ENCODE assay signal across 11 cellular contexts in the genomic region with DNA sequence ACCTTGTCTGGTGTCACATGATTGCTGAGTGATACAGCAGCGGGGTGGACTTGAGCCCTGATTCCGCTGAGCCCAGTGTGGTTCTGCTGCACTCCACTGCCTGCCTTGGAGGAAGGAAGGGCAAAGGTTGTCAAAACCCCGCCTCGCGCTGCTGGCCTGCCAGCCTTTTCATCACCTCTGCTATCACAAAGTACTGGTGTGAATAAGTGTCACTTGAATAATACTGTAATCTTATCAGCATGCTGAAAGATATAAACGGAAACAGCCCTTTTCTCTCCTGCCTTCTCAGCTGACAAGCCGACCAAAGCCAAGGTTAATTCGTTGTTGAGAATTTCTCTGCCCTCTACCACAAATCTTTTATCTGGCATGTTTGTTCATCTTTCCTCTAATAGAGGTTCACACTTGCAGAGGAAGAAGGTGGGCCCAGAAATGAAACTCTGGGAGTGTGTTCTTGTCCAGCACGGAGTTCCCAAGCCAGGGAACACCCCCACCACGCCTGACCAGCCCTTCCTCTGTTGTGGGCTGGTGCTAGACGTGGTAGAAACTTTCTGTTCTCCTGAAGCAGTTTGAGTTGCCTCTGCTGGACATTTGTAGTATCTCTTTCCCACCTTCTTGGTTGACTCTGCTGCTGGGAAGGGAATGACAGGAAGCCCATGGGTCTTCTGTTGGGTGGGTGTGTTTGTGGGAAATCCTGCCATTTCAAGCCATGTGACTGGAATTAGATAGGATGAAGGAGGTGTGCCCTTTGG. TPM values are rescaled to one million over a fixed set of nuclear protein-coding genes. Genes with fewer than 3 reads are reported as not detected.
DNase-seq lines count a peak whose midpoint lies in the region; ATAC-seq and TF ChIP-seq lines count a peak whose summit lies in the region.
"Had no signal": no experiment of that assay in that cellular context is flagged by ENCODE, and none has a peak within 500 bp of the region (broad histone marks: within the 10 kb centered on the region; RNA-seq: fewer than 3 reads in every experiment).

No MANE protein-coding gene starts in this region.

- H3K79me2 ChIP-seq in hepatocyte = peaks cover 1% of the 10 kb centered on the region
- H3K79me2 ChIP-seq in osteoblast (ENCODE audit: insufficient read depth, low read length) = no peaks in the 10 kb centered on the region

- H3K27ac ChIP-seq in hepatocyte (peak overlapping the region; percentile 96), osteoblast (ENCODE audit: low read depth, low read length) (no peak overlapping the region)
- H3K27ac ChIP-seq: BLaER1 treated with 17β-estradiol and CSF1 and Interleukin-3, amounts not matched to agents 10 nM and 100 nM had no signal

- H3K36me3 ChIP-seq in hepatocyte (replicated peaks; ENCODE audit: insufficient read depth, low read depth) (no peaks in the 10 kb centered on the region), osteoblast (ENCODE audit: insufficient read depth, low read length) (no peaks in the 10 kb centered on the region)
- H3K36me3 ChIP-seq: BLaER1 treated with 17β-estradiol and CSF1 and Interleukin-3, amounts not matched to agents 10 nM and 100 nM had no signal

- no peak overlapping the region for H2AFZ ChIP-seq in hepatocyte
- H2AFZ ChIP-seq in osteoblast (ENCODE audit: low read length) = no peak overlapping the region

- WGBS in hepatocyte (ENCODE audit: low lambda C conversion rate, missing lambda C conversion rate) = 42% methylated on average over 11 of the region's 11 CpGs

- peak; percentile 71 for ATAC-seq in GM18867 (IDR thresholded peaks at IDR 0.05; ENCODE audit: unreplicated experiment)
- ATAC-seq: activated CD8-positive, alpha-beta T cell treated with anti-CD3 and anti-CD28 coated beads, Interleukin-2, amount 10 ng/mL, durations not matched to agents 7 days and 5 days had no signal

- H4K20me1 ChIP-seq in hepatocyte (ENCODE audit: insufficient read depth, poor library complexity, severe bottlenecking) = no peaks in the 10 kb centered on the region
- H4K20me1 ChIP-seq in osteoblast (ENCODE audit: insufficient read depth, low read length) = no peaks in the 10 kb centered on the region
- H4K20me1 ChIP-seq: BLaER1 treated with 17β-estradiol and CSF1 and Interleukin-3, amounts not matched to agents 10 nM and 100 nM had no signal

- TF ChIP-seq CTCF in hepatocyte (IDR thresholded peaks at IDR 0.05; ENCODE audit: poor library complexity) = peak; percentile 5
- no peak for TF ChIP-seq CTCF in osteoblast (IDR thresholded peaks at IDR 0.05; ENCODE audit: extremely low read depth, low read depth, low read length)

- no peak overlapping the region for H3K4me3 ChIP-seq in hepatocyte
- H3K4me3 ChIP-seq in osteoblast (ENCODE audit: insufficient read depth, low read length) = no peak overlapping the region
- H3K4me3 ChIP-seq: BLaER1 treated with 17β-estradiol and CSF1 and Interleukin-3, amounts not matched to agents 10 nM and 100 nM had no signal

- no peaks in the 10 kb centered on the region for H3K9me2 ChIP-seq in hepatocyte (replicated peaks; ENCODE audit: insufficient read depth)

- no peaks in the 10 kb centered on the region for H3K9me3 ChIP-seq in hepatocyte (ENCODE audit: low read depth)
- no peaks in the 10 kb centered on the region for H3K9me3 ChIP-seq in osteoblast (ENCODE audit: low read depth, low read length)
- H3K9me3 ChIP-seq: BLaER1 treated with 17β-estradiol and CSF1 and Interleukin-3, amounts not matched to agents 10 nM and 100 nM had no signal

- DNase-seq in amniotic epithelial cell (ENCODE audit: low read depth) (peak; percentile 68), hepatocyte (ENCODE audit: low spot score) (peak; percentile 78), osteoblast (ENCODE audit: insufficient read length, low spot score, missing footprints) (peak; percentile 3), NCI-H2227 (lab: John Stamatoyannopoulos, UW; ENCODE audit: unreplicated experiment) (no peak), HuH-7.5 (ENCODE audit: low spot score) (no peak), NAMALWA (ENCODE audit: low spot score) (no peak)
- no peak for DNase-seq in stimulated activated CD4-positive, alpha-beta T cell treated with anti-CD3 and anti-CD28 coated beads, Interleukin-2, amount 100 ng/mL, for 24 hours
- DNase-seq: activated CD8-positive, alpha-beta T cell treated with anti-CD3 and anti-CD28 coated beads, Interleukin-2, amount 10 ng/mL, durations not matched to agents 7 days and 5 days; SIG-M5 had no signal

- H3K4me2 ChIP-seq in hepatocyte = peak overlapping the region; percentile 65
- no peak overlapping the region for H3K4me2 ChIP-seq in osteoblast (ENCODE audit: insufficient read depth, low read length)

- no peaks in the 10 kb centered on the region for H3K27me3 ChIP-seq in hepatocyte
- H3K27me3 ChIP-seq in osteoblast (ENCODE audit: insufficient read depth, low read length) = no peaks in the 10 kb centered on the region
- H3K27me3 ChIP-seq: BLaER1 treated with 17β-estradiol and CSF1 and Interleukin-3, amounts not matched to agents 10 nM and 100 nM had no signal

- H3K4me1 ChIP-seq in hepatocyte (ENCODE audit: insufficient read depth) (peaks cover 31% of the 10 kb centered on the region), osteoblast (ENCODE audit: insufficient read depth, low read length) (peaks cover 9% of the 10 kb centered on the region)

RNA-seq across cellular contexts. Expression of a gene that starts 21.5 kb away (rescaled TPM):
- 3.1 TPM in 2 replicates for total RNA-seq in hepatocyte
- polyA plus RNA-seq in hepatocyte = 1.7 and 2.1 TPM in 2 replicates
- 0.29 and 0.36 TPM in 2 replicates for total RNA-seq in osteoblast

Comparison
In these comparisons a context has a peak if more than half of its experiments do, and no peak if none do; other contexts are left out.
1. DNase-seq: peak in amniotic epithelial cell (single experiment), hepatocyte (single experiment) and osteoblast (single experiment); none in NCI-H2227 (single experiment), HuH-7.5 (single experiment), NAMALWA (single experiment) and stimulated activated CD4-positive, alpha-beta T cell treated with anti-CD3 and anti-CD28 coated beads, Interleukin-2, amount 100 ng/mL, for 24 hours (0 of 2).